19 cellular contexts compared by ENCODE assay signal in the genomic region with DNA sequence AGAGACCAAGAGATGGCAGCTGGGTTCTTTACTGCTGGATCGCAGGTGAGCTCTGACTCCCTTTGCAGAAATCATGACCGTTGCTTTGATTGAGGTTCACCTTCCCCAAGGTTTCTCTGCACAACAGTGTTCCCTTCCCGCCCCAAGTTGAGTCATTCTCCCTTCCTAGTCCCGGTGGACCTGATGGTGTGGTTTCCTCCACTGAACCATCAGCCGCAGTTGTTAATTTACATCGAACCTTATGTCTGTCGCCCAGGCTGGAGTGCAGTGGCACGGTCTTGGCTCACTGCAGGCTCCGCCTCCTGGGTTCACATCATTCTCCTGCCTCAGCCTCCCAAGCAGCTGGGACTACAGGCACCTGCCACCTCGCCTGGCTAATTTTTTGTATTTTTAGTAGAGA. TPM values are rescaled to one million over a fixed set of nuclear protein-coding genes. Genes with fewer than 3 reads are reported as not detected.
DNase-seq lines count a peak whose midpoint lies in the region; ATAC-seq and TF ChIP-seq lines count a peak whose summit lies in the region.
"Had no signal": no experiment of that assay in that cellular context is flagged by ENCODE, and none has a peak within 500 bp of the region (broad histone marks: within the 10 kb centered on the region; RNA-seq: fewer than 3 reads in every experiment).

No MANE protein-coding gene starts in this region.

- H3K36me3 ChIP-seq in WERI-Rb-1, result peaks cover 89% of the 10 kb centered on the region

- no peaks in the 10 kb centered on the region for H3K27me3 ChIP-seq in WERI-Rb-1 (ENCODE audit: insufficient read depth, low read depth, severe bottlenecking)
- H3K27me3 ChIP-seq: neural progenitor cell, vagina had no signal

- H3K9me3 ChIP-seq in WERI-Rb-1 (ENCODE audit: severe bottlenecking), result no peaks in the 10 kb centered on the region
- H3K9me3 ChIP-seq: vagina had no signal

- H3K9me3 Mint-ChIP-seq in activated naive CD4-positive, alpha-beta T cell treated with anti-CD3 and anti-CD28 coated beads for 36 hours, result no peaks in the 10 kb centered on the region
- H3K9me3 Mint-ChIP-seq in activated naive CD8-positive, alpha-beta T cell treated with anti-CD3 and anti-CD28 coated beads, Interleukin-2, amount 50 U/mL, for 24 hours, result no peaks in the 10 kb centered on the region
- H3K9me3 Mint-ChIP-seq in stimulated activated effector memory CD8-positive, alpha-beta T cell treated with anti-CD3 and anti-CD28 coated beads, Interleukin-12 subunit alpha, Interleukin-12 subunit beta, amount 100 ng/mL, for 72 hours, result no peaks in the 10 kb centered on the region
- H3K9me3 Mint-ChIP-seq: activated B cell treated with CpG ODN at 0.5 μM for 24 hours; central memory CD8-positive, alpha-beta T cell; mesothelial cell of epicardium; neural progenitor cell had no signal

- H3K4me3 ChIP-seq in NB4 (ENCODE audit: low read depth, low read length) (peak overlapping the region; percentile 1), WERI-Rb-1 (ENCODE audit: low read depth, low read length) (no peak overlapping the region)
- H3K4me3 ChIP-seq: neural progenitor cell, vagina had no signal

- H3K36me3 Mint-ChIP-seq in activated naive CD4-positive, alpha-beta T cell treated with anti-CD3 and anti-CD28 coated beads for 36 hours (ENCODE audit: low read depth), result peaks cover 79% of the 10 kb centered on the region
- H3K36me3 Mint-ChIP-seq in activated naive CD8-positive, alpha-beta T cell treated with anti-CD3 and anti-CD28 coated beads, Interleukin-2, amount 50 U/mL, for 24 hours (ENCODE audit: low read depth), result peaks cover 82% of the 10 kb centered on the region
- H3K36me3 Mint-ChIP-seq in stimulated activated effector memory CD8-positive, alpha-beta T cell treated with anti-CD3 and anti-CD28 coated beads, Interleukin-12 subunit alpha, Interleukin-12 subunit beta, amount 100 ng/mL, for 72 hours, result peaks cover 95% of the 10 kb centered on the region

- peaks cover 75% of the 10 kb centered on the region for H3K4me1 Mint-ChIP-seq in activated naive CD4-positive, alpha-beta T cell treated with anti-CD3 and anti-CD28 coated beads for 36 hours (ENCODE audit: low read depth)
- peaks cover 90% of the 10 kb centered on the region for H3K4me1 Mint-ChIP-seq in activated naive CD8-positive, alpha-beta T cell treated with anti-CD3 and anti-CD28 coated beads, Interleukin-2, amount 50 U/mL, for 24 hours
- H3K4me1 Mint-ChIP-seq in stimulated activated effector memory CD8-positive, alpha-beta T cell treated with anti-CD3 and anti-CD28 coated beads, Interleukin-12 subunit alpha, Interleukin-12 subunit beta, amount 100 ng/mL, for 72 hours, result peaks cover 87% of the 10 kb centered on the region

- peak overlapping the region; percentile 96 for H3K27ac Mint-ChIP-seq in activated naive CD4-positive, alpha-beta T cell treated with anti-CD3 and anti-CD28 coated beads for 36 hours
- H3K27ac Mint-ChIP-seq in activated naive CD8-positive, alpha-beta T cell treated with anti-CD3 and anti-CD28 coated beads, Interleukin-2, amount 50 U/mL, for 24 hours, result peak overlapping the region; percentile 100
- H3K27ac Mint-ChIP-seq in stimulated activated effector memory CD8-positive, alpha-beta T cell treated with anti-CD3 and anti-CD28 coated beads, Interleukin-12 subunit alpha, Interleukin-12 subunit beta, amount 100 ng/mL, for 72 hours, result peak overlapping the region; percentile 99
- H3K27ac Mint-ChIP-seq: activated B cell treated with CpG ODN at 0.5 μM for 24 hours, mesothelial cell of epicardium, neural progenitor cell had no signal

- no peaks in the 10 kb centered on the region for H3K27me3 Mint-ChIP-seq in activated naive CD4-positive, alpha-beta T cell treated with anti-CD3 and anti-CD28 coated beads for 36 hours (ENCODE audit: low read depth)
- no peaks in the 10 kb centered on the region for H3K27me3 Mint-ChIP-seq in activated naive CD8-positive, alpha-beta T cell treated with anti-CD3 and anti-CD28 coated beads, Interleukin-2, amount 50 U/mL, for 24 hours
- H3K27me3 Mint-ChIP-seq: activated B cell treated with CpG ODN at 0.5 μM for 24 hours; central memory CD8-positive, alpha-beta T cell had no signal

- TF ChIP-seq POLR2A in NB4 (IDR thresholded peaks at IDR 0.05; ENCODE audit: extremely low read depth, insufficient read length), result no peak

- no peak overlapping the region for H3K4me3 Mint-ChIP-seq in activated naive CD4-positive, alpha-beta T cell treated with anti-CD3 and anti-CD28 coated beads for 36 hours
- H3K4me3 Mint-ChIP-seq in activated naive CD8-positive, alpha-beta T cell treated with anti-CD3 and anti-CD28 coated beads, Interleukin-2, amount 50 U/mL, for 24 hours, result peak overlapping the region; percentile 93
- peak overlapping the region; percentile 93 for H3K4me3 Mint-ChIP-seq in stimulated activated effector memory CD8-positive, alpha-beta T cell treated with anti-CD3 and anti-CD28 coated beads, Interleukin-12 subunit alpha, Interleukin-12 subunit beta, amount 100 ng/mL, for 72 hours
- H3K4me3 Mint-ChIP-seq: activated B cell treated with CpG ODN at 0.5 μM for 24 hours, mesothelial cell of epicardium, neural progenitor cell had no signal

- H3K27ac ChIP-seq in WERI-Rb-1, result no peak overlapping the region
- H3K27ac ChIP-seq: neural progenitor cell, vagina had no signal

- TF ChIP-seq CTCF in NB4 (IDR thresholded peaks at IDR 0.05; ENCODE audit: low read depth, low read length) (no peak), WERI-Rb-1 (IDR thresholded peaks at IDR 0.05; ENCODE audit: low read depth, low read length) (no peak)

- peak; percentile 6 for ATAC-seq in activated naive CD8-positive, alpha-beta T cell treated with anti-CD3 and anti-CD28 coated beads, Interleukin-2, amount 50 U/mL, for 24 hours
- ATAC-seq in stimulated activated effector memory CD8-positive, alpha-beta T cell treated with anti-CD3 and anti-CD28 coated beads, Interleukin-12 subunit alpha, Interleukin-12 subunit beta, amount 100 ng/mL, for 72 hours, result no peak
- no peak for ATAC-seq in GM21360 (IDR thresholded peaks at IDR 0.05; ENCODE audit: unreplicated experiment)
- ATAC-seq: left colon had no signal

- intact Hi-C loops in activated naive CD4-positive, alpha-beta T cell treated with anti-CD3 and anti-CD28 coated beads for 36 hours (cut with micrococcal nuclease), result no loop called here

- CTCF ChIA-PET in activated naive CD4-positive, alpha-beta T cell treated with anti-CD3 and anti-CD28 coated beads for 36 hours (lab: Charles Lee), result interaction anchor here (0.9 kb wide), 2 partner anchors 8 to 97 kb away, joined by 3 read pairs; no protein-coding TSS in a partner anchor

- DNase-seq in activated naive CD4-positive, alpha-beta T cell treated with anti-CD3 and anti-CD28 coated beads for 36 hours, result no peak
- DNase-seq in activated naive CD4-positive, alpha-beta T cell treated with anti-CD3 and anti-CD28 coated beads, Interleukin-2, amount 50 U/mL, for 16 hours, result no peak
- DNase-seq in NB4 (ENCODE audit: low read depth), result peak; percentile 92
- DNase-seq in activated naive CD8-positive, alpha-beta T cell treated with anti-CD3 and anti-CD28 coated beads, Interleukin-2, amount 50 U/mL, for 24 hours, result no peak
- DNase-seq in stimulated activated effector memory CD8-positive, alpha-beta T cell treated with anti-CD3 and anti-CD28 coated beads, Interleukin-12 subunit alpha, Interleukin-12 subunit beta, amount 100 ng/mL, for 72 hours (ENCODE audit: low spot score in 2 of 2), result no peak
- no peak for DNase-seq in HUDEP-2 (lab: John Stamatoyannopoulos, UW; ENCODE audit: unreplicated experiment in 76 of 76)
- DNase-seq in WERI-Rb-1, result no peak
- DNase-seq: activated B cell treated with CpG ODN at 0.5 μM for 24 hours, amniotic stem cell, left colon, NCI-H187, retina had no signal

RNA-seq across cellular contexts. Expression of a gene that starts 5.8 kb away (rescaled TPM):
- 10 to 100 TPM; 20.7 to 22.3 TPM for total RNA-seq in activated naive CD4-positive, alpha-beta T cell treated with anti-CD3 and anti-CD28 coated beads for 36 hours

RNA-seq across cellular contexts. Expression of a gene that starts 24.5 kb away (rescaled TPM):
- total RNA-seq in activated naive CD4-positive, alpha-beta T cell treated with anti-CD3 and anti-CD28 coated beads for 36 hours, result 1 to 10 TPM in 1 of 2 experiments, under 1 TPM in 1; 0.98 to 1.7 TPM
- total RNA-seq: frontal cortex, HT1080 had no signal

RNA-seq across cellular contexts. Expression of a gene that starts 57.2 kb away (rescaled TPM):
- under 1 TPM; 0.86 TPM for total RNA-seq in activated naive CD4-positive, alpha-beta T cell treated with anti-CD3 and anti-CD28 coated beads for 36 hours
- total RNA-seq: activated B cell treated with CpG ODN at 0.5 μM for 24 hours had no signal
